ENCODE assay signal across 8 cellular contexts in the genomic region with DNA sequence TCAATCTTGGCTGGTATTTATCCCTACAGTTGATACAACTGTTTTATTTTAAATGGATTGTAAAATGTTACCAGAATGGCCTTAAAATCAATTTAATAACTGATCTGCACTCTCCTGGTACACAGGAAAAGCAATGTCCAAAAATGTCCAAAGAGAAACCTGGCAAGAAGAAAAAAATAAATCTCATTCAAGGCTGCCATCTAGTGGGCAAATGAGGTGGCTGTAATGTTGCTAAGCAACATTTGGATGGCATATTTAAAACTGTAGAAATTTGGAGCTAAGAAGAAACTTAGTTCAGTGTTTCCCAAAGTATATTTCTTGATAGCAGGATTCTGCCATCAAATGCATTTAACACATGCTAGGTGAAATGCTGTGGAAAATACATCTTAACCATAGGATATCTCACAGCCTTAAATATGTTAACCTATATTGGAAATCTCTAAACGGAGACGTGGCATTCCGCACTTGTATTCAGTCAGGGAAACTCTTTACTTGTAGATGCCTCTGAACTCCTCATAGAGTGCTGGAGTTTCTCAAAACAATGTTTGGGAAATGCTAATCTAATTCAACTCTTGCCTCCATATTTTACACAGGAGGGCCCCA.
DNase-seq lines count a peak whose midpoint lies in the region; ATAC-seq and TF ChIP-seq lines count a peak whose summit lies in the region.

No MANE protein-coding gene starts in this region.

- CTCF ChIA-PET in GM10248 (lab: Yijun Ruan, JAX), result interaction anchor here (0.6 to 3.5 kb wide), 22 partner anchors 9 to 1420 kb away, joined by 3 to 37 read pairs (median 3); no protein-coding TSS in a partner anchor

- DNase-seq in AML-193 (lab: John Stamatoyannopoulos, UW), result peak; percentile 73 to 75
- peak; percentile 40 for DNase-seq in GM10248 (ENCODE audit: extremely low spot score)
- peak; percentile 35 for DNase-seq in NCI-H146 (lab: John Stamatoyannopoulos, UW)
- DNase-seq in adipocyte (ENCODE audit: low read depth), result peak; percentile 88
- DNase-seq in hippocampal formation (lab: John Stamatoyannopoulos, UW), result peak; percentile 9 to 71
- DNase-seq in stimulated activated CD8-positive, alpha-beta memory T cell treated with anti-CD3 and anti-CD28 coated beads, Interleukin-4, amount 100 ng/mL, for 48 hours, result peak; percentile 38
- DNase-seq in omental fat pad (ENCODE audit: low spot score), result no peak
- DNase-seq in NCI-H446 treated with DMSO at 0.1 percent for 48 hours (lab: John Stamatoyannopoulos, UW), result no peak

- ATAC-seq in omental fat pad (ENCODE audit: low FRiP score), result no peak

- H3K36me3 ChIP-seq in adipocyte (ENCODE audit: control insufficient read depth, insufficient read depth, low read length, severe bottlenecking), result no peaks in the 10 kb centered on the region

- POLR2A ChIA-PET in GM10248 (lab: Yijun Ruan, JAX), result no interaction called here

- no peaks in the 10 kb centered on the region for H3K4me1 ChIP-seq in adipocyte (ENCODE audit: control insufficient read depth, insufficient read depth, low read length)

- H3K9ac ChIP-seq in adipocyte (ENCODE audit: low read length), result no peak overlapping the region

- TF ChIP-seq CTCF in GM10248 (IDR thresholded peaks at IDR 0.05; ENCODE audit: control extremely low read depth, extremely low read depth, low read depth, missing control alignments), result peak; percentile 76
- TF ChIP-seq CTCF in omental fat pad (IDR thresholded peaks at IDR 0.05), result no peak

- no peak overlapping the region for H3K4me3 ChIP-seq in adipocyte (ENCODE audit: low read length)

- no peaks in the 10 kb centered on the region for H3K9me3 ChIP-seq in adipocyte (ENCODE audit: control insufficient read depth, low read length)

- H3K27me3 ChIP-seq in adipocyte (replicated peaks; ENCODE audit: control insufficient read depth, insufficient read depth, low read length), result peaks cover 10% of the 10 kb centered on the region

Comparison
In these comparisons a context has a peak if more than half of its experiments do, and no peak if none do; other contexts are left out.
1. DNase-seq: peak in AML-193 (2 of 2), GM10248 (single experiment), NCI-H146 (single experiment), adipocyte (single experiment), hippocampal formation (2 of 2) and stimulated activated CD8-positive, alpha-beta memory T cell treated with anti-CD3 and anti-CD28 coated beads, Interleukin-4, amount 100 ng/mL, for 48 hours (single experiment); none in omental fat pad (single experiment) and NCI-H446 treated with DMSO at 0.1 percent for 48 hours (single experiment).